Comparison of ENCODE assay signal across 1 cellular context in genomic region chr7:149791411-149792219, GRCh38.
TF ChIP-seq lines count a peak whose summit lies in the region.

No MANE protein-coding gene starts in this region.

TF ChIP-seq in K562, 482 proteins besides CTCF, POLR2A, EP300 and RAD21:
- TF ChIP-seq FOXM1 (IDR thresholded peaks at IDR 0.05; ENCODE audit: low read depth): no peak
- TF ChIP-seq FOXM1 (CRISPR knock-in tag; IDR thresholded peaks at IDR 0.05; ENCODE audit: low read depth): 0 out of 2 replicates have a peak, but pooled peaks have one; percentile 28
- TF ChIP-seq GTF2E2 (tag; IDR thresholded peaks at IDR 0.05): no peak
- TF ChIP-seq NR2C2 (CRISPR knock-in tag; IDR thresholded peaks at IDR 0.05): peak; percentile 81
- TF ChIP-seq NR2C2 (tag; IDR thresholded peaks at IDR 0.05): peak; percentile 51
- TF ChIP-seq ZNF398 (CRISPR knock-in tag; IDR thresholded peaks at IDR 0.05): no peak
- no peak for TF ChIP-seq FOSL1 (tag; conservative IDR thresholded peaks at IDR 0.05)
- TF ChIP-seq BHLHE40 (IDR thresholded peaks at IDR 0.05; ENCODE audit: low read length): 0 out of 2 replicates have a peak, but pooled peaks have one; percentile 26
- TF ChIP-seq DPF2 (IDR thresholded peaks at IDR 0.05): no peak
- TF ChIP-seq PCBP1 (IDR thresholded peaks at IDR 0.05; ENCODE audit: low read depth, low read length, poor library complexity, severe bottlenecking): peak; percentile 3
- peak; percentile 34; the same call in 1 of the 2 replicates for TF ChIP-seq MAX (CRISPR knock-in tag; IDR thresholded peaks at IDR 0.05)
- no peak for TF ChIP-seq RBFOX2 (IDR thresholded peaks at IDR 0.05; ENCODE audit: low read depth, low read length)
- TF ChIP-seq SIX5 (IDR thresholded peaks at IDR 0.05; ENCODE audit: borderline replicate concordance in 1 of 2, insufficient read depth in 1 of 2, low read depth in 1 of 2, low read length in 2 of 2): no peak
- TF ChIP-seq TCF7 (IDR thresholded peaks at IDR 0.05; ENCODE audit: borderline replicate concordance): no peak
- no peak for TF ChIP-seq ZNF592 (IDR thresholded peaks at IDR 0.05)
- TF ChIP-seq TEAD1 (CRISPR knock-in tag; IDR thresholded peaks at IDR 0.05): no peak
- no peak for TF ChIP-seq RCOR1 (IDR thresholded peaks at IDR 0.05; ENCODE audit: borderline replicate concordance in 1 of 2, low read depth in 2 of 2, low read length in 2 of 2)
- no peak for TF ChIP-seq ELF1 (tag; IDR thresholded peaks at IDR 0.05)
- TF ChIP-seq NKRF (IDR thresholded peaks at IDR 0.05; ENCODE audit: borderline replicate concordance): no peak
- TF ChIP-seq ZNF121 (CRISPR knock-in tag; conservative IDR thresholded peaks at IDR 0.05): no peak
- no peak for TF ChIP-seq WHSC1 (IDR thresholded peaks at IDR 0.05; ENCODE audit: low read length)
- no peak for TF ChIP-seq ZBTB12 (CRISPR knock-in tag; IDR thresholded peaks at IDR 0.05)
- TF ChIP-seq ARNT (IDR thresholded peaks at IDR 0.05): no peak
- TF ChIP-seq USF1 (CRISPR knock-in tag; IDR thresholded peaks at IDR 0.05): peak; percentile 57
- no peak for TF ChIP-seq ZNF217 (CRISPR knock-in tag; IDR thresholded peaks at IDR 0.05)
- TF ChIP-seq POLR2H (tag; IDR thresholded peaks at IDR 0.05; ENCODE audit: low read depth): no peak
- TF ChIP-seq PRPF4 (IDR thresholded peaks at IDR 0.05; ENCODE audit: insufficient read depth, low read depth, low read length, poor library complexity, severe bottlenecking): no peak
- TF ChIP-seq NR2C1 (IDR thresholded peaks at IDR 0.05): peak; percentile 62; the same call in 1 of the 2 replicates
- peak; percentile 78 for TF ChIP-seq NR2C1 (tag; IDR thresholded peaks at IDR 0.05)
